9 cellular contexts compared by ENCODE assay signal in genomic region chr6:90369024-90369519, GRCh38.
DNase-seq lines count a peak whose midpoint lies in the region; ATAC-seq, FAIRE-seq and TF ChIP-seq lines count a peak whose summit lies in the region.
"Had no signal": no experiment of that assay in that cellular context is flagged by ENCODE, and none has a peak within 500 bp of the region (broad histone marks: within the 10 kb centered on the region; RNA-seq: fewer than 3 reads in every experiment).

No MANE protein-coding gene starts in this region.

- FAIRE-seq in A204.1 (lab: Jason Lieb, UNC): peak; percentile 98

- H3K36me3 Mint-ChIP-seq in stimulated activated effector memory CD8-positive, alpha-beta T cell treated with anti-CD3 and anti-CD28 coated beads, Interleukin-12 subunit alpha, Interleukin-12 subunit beta, amount 100 ng/mL, for 72 hours: peaks cover 6% of the 10 kb centered on the region
- H3K36me3 Mint-ChIP-seq: naive B cell had no signal

- peaks cover 22% of the 10 kb centered on the region for H3K4me1 Mint-ChIP-seq in stimulated activated effector memory CD8-positive, alpha-beta T cell treated with anti-CD3 and anti-CD28 coated beads, Interleukin-12 subunit alpha, Interleukin-12 subunit beta, amount 100 ng/mL, for 72 hours

- peak overlapping the region; percentile 32 for H3K4me3 Mint-ChIP-seq in stimulated activated effector memory CD8-positive, alpha-beta T cell treated with anti-CD3 and anti-CD28 coated beads, Interleukin-12 subunit alpha, Interleukin-12 subunit beta, amount 100 ng/mL, for 72 hours
- H3K4me3 Mint-ChIP-seq: naive B cell had no signal

- ATAC-seq in GM18505 (IDR thresholded peaks at IDR 0.05; ENCODE audit: unreplicated experiment) (peak; percentile 100), HG02759 (IDR thresholded peaks at IDR 0.05; ENCODE audit: unreplicated experiment) (peak; percentile 100)
- peak; percentile 92 for ATAC-seq in stimulated activated effector memory CD8-positive, alpha-beta T cell treated with anti-CD3 and anti-CD28 coated beads, Interleukin-12 subunit alpha, Interleukin-12 subunit beta, amount 100 ng/mL, for 72 hours

- TF ChIP-seq CTCF in NB4 (IDR thresholded peaks at IDR 0.05; ENCODE audit: low read depth, low read length): no peak

- DNase-seq in NB4 (ENCODE audit: low read depth): peak; percentile 93
- peak; percentile 99 for DNase-seq in astrocyte of the hippocampus (ENCODE audit: low read depth, low spot score)
- DNase-seq in iPS-NIHi7 (ENCODE audit: extremely low spot score): peak; percentile 79
- peak in 1 of 2 donors; percentile 74 for DNase-seq in stimulated activated effector memory CD8-positive, alpha-beta T cell treated with anti-CD3 and anti-CD28 coated beads, Interleukin-12 subunit alpha, Interleukin-12 subunit beta, amount 100 ng/mL, for 72 hours (ENCODE audit: low spot score in 2 of 2)
- no peak for DNase-seq in globus pallidus (ENCODE audit: low spot score)
- DNase-seq: naive B cell had no signal

- no peaks in the 10 kb centered on the region for H3K9me3 Mint-ChIP-seq in stimulated activated effector memory CD8-positive, alpha-beta T cell treated with anti-CD3 and anti-CD28 coated beads, Interleukin-12 subunit alpha, Interleukin-12 subunit beta, amount 100 ng/mL, for 72 hours

- TF ChIP-seq POLR2A in GM18505 (IDR thresholded peaks at IDR 0.05; ENCODE audit: borderline replicate concordance, extremely low read depth, insufficient read depth, insufficient read length): no peak
- no peak for TF ChIP-seq POLR2A in NB4 (IDR thresholded peaks at IDR 0.05; ENCODE audit: extremely low read depth, insufficient read length)

- no peak overlapping the region for H3K4me3 ChIP-seq in NB4 (ENCODE audit: low read depth, low read length)

- H3K27ac Mint-ChIP-seq in stimulated activated effector memory CD8-positive, alpha-beta T cell treated with anti-CD3 and anti-CD28 coated beads, Interleukin-12 subunit alpha, Interleukin-12 subunit beta, amount 100 ng/mL, for 72 hours: peak overlapping the region; percentile 6
